In genomic region chr1:215276582-215276981, GRCh38 we compare ENCODE assay signal across 25 cellular contexts.
"Had no signal": no experiment of that assay in that cellular context is flagged by ENCODE, and none has a peak within 500 bp of the region (broad histone marks: within the 10 kb centered on the region; RNA-seq: fewer than 3 reads in every experiment).

No MANE protein-coding gene starts in this region.

- H3K4me2 ChIP-seq: neural progenitor cell had no signal

- DNase-seq: naive thymus-derived CD4-positive, alpha-beta T cell; natural killer cell; occipital lobe; ovary; posterior cingulate gyrus; psoas muscle; right cardiac atrium; right lobe of liver; stimulated activated CD4-positive, alpha-beta T cell treated with anti-CD3 and anti-CD28 coated beads, Interleukin-15, amount 100 ng/mL, for 24 hours; stimulated activated CD4-positive, alpha-beta T cell treated with anti-CD3 and anti-CD28 coated beads, Interleukin-2, amount 100 ng/mL, for 24 hours; stimulated activated CD4-positive, alpha-beta T cell treated with anti-CD3 and anti-CD28 coated beads, Interleukin-2, amount 100 ng/mL, for 48 hours; stimulated activated CD4-positive, alpha-beta T cell treated with anti-CD3 and anti-CD28 coated beads, Interleukin-4, amount 100 ng/mL, for 24 hours; stimulated activated naive B cell treated with anti-CD40 and anti-IgM and Interleukin-4, amounts not matched to agents 10 μg/mL and 1 μg/mL and 100 μg/mL, for 72 hours; stimulated activated naive CD4-positive, alpha-beta T cell treated with Interleukin-2 at 50 U/mL for 16 hours; stomach; testis; tibial artery; transverse colon; upper lobe of right lung; uterus had no signal

- H3K36me3 ChIP-seq: neural progenitor cell, ovary, right lobe of liver, stomach, suprapubic skin, tibial artery, transverse colon, upper lobe of right lung, uterus had no signal

- H3K9ac ChIP-seq: neural progenitor cell, parathyroid adenoma had no signal

- H3K4me3 ChIP-seq: neural progenitor cell, ovary, psoas muscle, right lobe of liver, skin epidermis, stomach, suprapubic skin, testis, tibial artery, transverse colon, upper lobe of right lung, uterus had no signal

- ATAC-seq: naive thymus-derived CD4-positive, alpha-beta T cell; natural killer cell; psoas muscle; right cardiac atrium; right lobe of liver; stimulated activated effector memory CD8-positive, alpha-beta T cell treated with anti-CD3 and anti-CD28 coated beads, Interleukin-12 subunit alpha, Interleukin-12 subunit beta, amount 100 ng/mL, for 72 hours; stimulated activated naive B cell treated with anti-CD40 and anti-IgM and Interleukin-4, amounts not matched to agents 10 μg/mL and 1 μg/mL and 100 μg/mL, for 72 hours; upper lobe of right lung had no signal

- H3K9me3 ChIP-seq: ovary, psoas muscle, right lobe of liver, stomach, suprapubic skin, testis, tibial artery, transverse colon, upper lobe of right lung, uterus had no signal

- H3K27ac ChIP-seq: neural progenitor cell, ovary, parathyroid adenoma, psoas muscle, right lobe of liver, skin epidermis, stomach, suprapubic skin, testis, tibial artery, transverse colon, upper lobe of right lung, uterus had no signal

- H3K79me2 ChIP-seq: parathyroid adenoma had no signal

- H3K27me3 ChIP-seq: neural progenitor cell, ovary, right lobe of liver, stomach, suprapubic skin, testis, tibial artery, transverse colon, upper lobe of right lung, uterus had no signal

- H3K4me1 ChIP-seq: neural progenitor cell, parathyroid adenoma, psoas muscle, stomach, suprapubic skin, testis, tibial artery, transverse colon, upper lobe of right lung, uterus had no signal

- H2AFZ ChIP-seq: neural progenitor cell, parathyroid adenoma had no signal
